ENCODE assay signal across 18 cellular contexts in genomic region chr6:128425855-128426254, GRCh38.
"Had no signal": no experiment of that assay in that cellular context is flagged by ENCODE, and none has a peak within 500 bp of the region (broad histone marks: within the 10 kb centered on the region; RNA-seq: fewer than 3 reads in every experiment).

No MANE protein-coding gene starts in this region.

- H3K4me3 ChIP-seq: esophagus muscularis mucosa, smooth muscle cell, suprapubic skin, tibial nerve, upper lobe of right lung, vagina had no signal

- H3K27me3 ChIP-seq: esophagus muscularis mucosa, suprapubic skin, tibial nerve, upper lobe of right lung, vagina had no signal

- ATAC-seq: effector memory CD8-positive, alpha-beta T cell; left colon; naive thymus-derived CD4-positive, alpha-beta T cell; upper lobe of right lung had no signal

- H3K9me3 ChIP-seq: esophagus muscularis mucosa, suprapubic skin, tibial nerve, upper lobe of right lung, vagina had no signal

- DNase-seq: effector memory CD8-positive, alpha-beta T cell; foreskin melanocyte; head of caudate nucleus; hippocampal formation; left colon; mammary epithelial cell; naive thymus-derived CD4-positive, alpha-beta T cell; nephron progenitor cell; right cardiac atrium; stimulated activated CD4-positive, alpha-beta T cell treated with anti-CD3 and anti-CD28 coated beads, Interleukin-2, amount 100 ng/mL, for 48 hours; stimulated activated naive CD4-positive, alpha-beta T cell treated with Interleukin-2 at 50 U/mL for 16 hours; upper lobe of right lung had no signal

- H3K36me3 ChIP-seq: esophagus muscularis mucosa, suprapubic skin, tibial nerve, upper lobe of right lung, vagina had no signal

- H3K27ac ChIP-seq: epithelial cell of prostate, esophagus muscularis mucosa, suprapubic skin, tibial nerve, upper lobe of right lung, vagina had no signal
